Comparison of ENCODE assay signal across 1 cellular context in the genomic region with DNA sequence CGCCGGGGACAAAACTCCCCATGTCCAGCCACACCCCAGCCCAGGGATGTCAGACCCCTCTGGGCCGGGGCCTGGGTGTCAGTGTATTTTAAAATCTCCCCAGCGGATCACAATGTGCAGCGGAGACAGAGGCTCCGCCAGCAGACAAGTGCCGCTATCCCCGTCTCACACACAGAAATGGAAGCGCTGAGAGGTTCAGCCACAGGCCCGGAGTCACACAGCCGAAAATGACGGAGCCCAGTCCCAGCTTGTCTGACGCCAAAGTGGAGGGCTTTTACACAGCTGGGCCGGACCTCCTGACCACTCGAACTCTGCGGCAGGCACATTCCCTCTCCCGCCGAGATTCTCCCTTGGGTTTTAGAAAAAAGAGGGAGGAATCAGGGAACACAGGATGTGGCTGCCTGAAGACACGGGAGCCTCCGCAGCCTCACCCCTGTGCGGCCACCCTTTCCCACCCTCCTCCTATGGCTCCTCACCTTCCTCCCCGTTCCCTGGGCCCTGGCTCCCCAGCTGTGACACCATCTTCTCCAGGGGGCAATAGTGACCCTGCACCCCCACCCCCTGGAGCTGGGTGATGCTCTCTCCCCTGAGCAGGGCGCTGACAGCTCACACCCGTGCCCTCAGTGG.
TF ChIP-seq lines count a peak whose summit lies in the region.

No MANE protein-coding gene starts in this region.

TF ChIP-seq in H1, 55 proteins besides CTCF, POLR2A, EP300 and RAD21:
- no peak for TF ChIP-seq SIN3A (conservative IDR thresholded peaks at IDR 0.05 in 1 of 2, IDR thresholded peaks at IDR 0.05 in 1 of 2; ENCODE audit: low read depth in 1 of 2, low read length in 2 of 2)
- TF ChIP-seq, protein P1, sequence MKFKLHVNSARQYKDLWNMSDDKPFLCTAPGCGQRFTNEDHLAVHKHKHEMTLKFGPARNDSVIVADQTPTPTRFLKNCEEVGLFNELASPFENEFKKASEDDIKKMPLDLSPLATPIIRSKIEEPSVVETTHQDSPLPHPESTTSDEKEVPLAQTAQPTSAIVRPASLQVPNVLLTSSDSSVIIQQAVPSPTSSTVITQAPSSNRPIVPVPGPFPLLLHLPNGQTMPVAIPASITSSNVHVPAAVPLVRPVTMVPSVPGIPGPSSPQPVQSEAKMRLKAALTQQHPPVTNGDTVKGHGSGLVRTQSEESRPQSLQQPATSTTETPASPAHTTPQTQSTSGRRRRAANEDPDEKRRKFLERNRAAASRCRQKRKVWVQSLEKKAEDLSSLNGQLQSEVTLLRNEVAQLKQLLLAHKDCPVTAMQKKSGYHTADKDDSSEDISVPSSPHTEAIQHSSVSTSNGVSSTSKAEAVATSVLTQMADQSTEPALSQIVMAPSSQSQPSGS (IDR thresholded peaks at IDR 0.05; ENCODE audit: low read length): no peak
